15 cellular contexts compared by ENCODE assay signal in genomic region chr4:184460495-184461285, GRCh38. TPM values are rescaled to one million over a fixed set of nuclear protein-coding genes. Genes with fewer than 3 reads are reported as not detected.
DNase-seq lines count a peak whose midpoint lies in the region; ATAC-seq and TF ChIP-seq lines count a peak whose summit lies in the region.
"Had no signal": no experiment of that assay in that cellular context is flagged by ENCODE, and none has a peak within 500 bp of the region (broad histone marks: within the 10 kb centered on the region; RNA-seq: fewer than 3 reads in every experiment).

No MANE protein-coding gene starts in this region.

- TF ChIP-seq CTCF in HL-60 (IDR thresholded peaks at IDR 0.05; ENCODE audit: insufficient read depth, low read length) (no peak), activated B cell treated with CpG ODN at 0.5 μM for 24 hours (IDR thresholded peaks at IDR 0.05) (no peak), natural killer cell (IDR thresholded peaks at IDR 0.05) (no peak), thyroid gland (IDR thresholded peaks at IDR 0.05) (no peak)

- H3K27me3 ChIP-seq in HL-60 (ENCODE audit: insufficient read depth, poor library complexity, severe bottlenecking), result no peaks in the 10 kb centered on the region
- no peaks in the 10 kb centered on the region for H3K27me3 ChIP-seq in thyroid gland

- H3K4me3 Mint-ChIP-seq in activated CD4-positive, alpha-beta T cell treated with anti-CD3 and anti-CD28 coated beads for 36 hours, result no peak overlapping the region
- H3K4me3 Mint-ChIP-seq in activated B cell treated with CpG ODN at 0.5 μM for 24 hours, result peak overlapping the region; percentile 56
- H3K4me3 Mint-ChIP-seq in natural killer cell, result peak overlapping the region; percentile 51

- no peaks in the 10 kb centered on the region for H3K9me3 Mint-ChIP-seq in activated CD4-positive, alpha-beta T cell treated with anti-CD3 and anti-CD28 coated beads for 36 hours (ENCODE audit: low read depth)
- H3K9me3 Mint-ChIP-seq in activated B cell treated with CpG ODN at 0.5 μM for 24 hours (no peaks in the 10 kb centered on the region), natural killer cell (no peaks in the 10 kb centered on the region)

- TF ChIP-seq POLR2A in thyroid gland (IDR thresholded peaks at IDR 0.05), result no peak

- peaks cover 20% of the 10 kb centered on the region for H3K36me3 Mint-ChIP-seq in activated CD4-positive, alpha-beta T cell treated with anti-CD3 and anti-CD28 coated beads for 36 hours (ENCODE audit: low read depth)
- H3K36me3 Mint-ChIP-seq in activated B cell treated with CpG ODN at 0.5 μM for 24 hours (ENCODE audit: low read depth) (peaks cover 47% of the 10 kb centered on the region), natural killer cell (no peaks in the 10 kb centered on the region)

- H3K4me3 ChIP-seq in HL-60 (replicated peaks; ENCODE audit: insufficient read depth, low read length) (no peak overlapping the region), thyroid gland (replicated peaks in 1 of 3) (no peak overlapping the region)

- H3K4me1 ChIP-seq in thyroid gland, result peaks cover 24 to 27% of the 10 kb centered on the region in 2 donors

- DNase-seq in activated CD4-positive, alpha-beta T cell treated with anti-CD3 and anti-CD28 coated beads for 36 hours, result no peak
- no peak for DNase-seq in activated CD4-positive, alpha-beta T cell treated with anti-CD3 and anti-CD28 coated beads for 48 hours
- DNase-seq in HL-60 (ENCODE audit: low read depth in 1 of 2, low spot score in 1 of 2), result no peak
- DNase-seq in activated B cell treated with CpG ODN at 0.5 μM for 24 hours, result no peak
- no peak for DNase-seq in natural killer cell
- DNase-seq in activated CD8-positive, alpha-beta memory T cell treated with anti-CD3 and anti-CD28 coated beads, Interleukin-2, amount 50 U/mL, for 48 hours, result no peak
- no peak for DNase-seq in thyroid gland
- DNase-seq: DMS153, GOT3, head of caudate nucleus, NCI-H1092 treated with DMSO at 0.1 percent for 48 hours, NCI-H446 treated with DMSO at 0.1 percent for 48 hours had no signal

- peaks cover 72% of the 10 kb centered on the region for H3K4me1 Mint-ChIP-seq in activated CD4-positive, alpha-beta T cell treated with anti-CD3 and anti-CD28 coated beads for 36 hours
- H3K4me1 Mint-ChIP-seq in activated B cell treated with CpG ODN at 0.5 μM for 24 hours (peaks cover 93% of the 10 kb centered on the region), natural killer cell (peaks cover 76 to 79% of the 10 kb centered on the region in 2 donors)

- WGBS in thyroid gland, 2 donors, result 77 to 82% methylated on average over 13 of the region's 13 CpGs

- H3K27ac ChIP-seq in HL-60 (replicated peaks) (0 out of 2 replicates have a peak overlapping the region, but pooled peaks have one; percentile 25), thyroid gland (no peak overlapping the region)
- H3K27ac ChIP-seq: RWPE1, VCaP had no signal

- peak overlapping the region; percentile 26 for H3K27ac Mint-ChIP-seq in activated CD4-positive, alpha-beta T cell treated with anti-CD3 and anti-CD28 coated beads for 36 hours
- H3K27ac Mint-ChIP-seq in activated B cell treated with CpG ODN at 0.5 μM for 24 hours, result peak overlapping the region; percentile 80
- peak overlapping the region; percentile 65 to 82 for H3K27ac Mint-ChIP-seq in natural killer cell

- H3K9me3 ChIP-seq in thyroid gland, result no peaks in the 10 kb centered on the region

- H3K36me3 ChIP-seq in thyroid gland, result no peaks in the 10 kb centered on the region

- CTCF ChIA-PET in activated CD4-positive, alpha-beta T cell treated with anti-CD3 and anti-CD28 coated beads for 36 hours (lab: Charles Lee), result interaction anchor here (0.7 to 0.9 kb wide), 4 partner anchors 13 to 965 kb away, joined by 3 to 4 read pairs (median 3); no protein-coding TSS in a partner anchor
- CTCF ChIA-PET in activated B cell treated with CpG ODN at 0.5 μM for 24 hours (lab: Charles Lee), result interaction anchor here (0.6 to 1.0 kb wide), 3 partner anchors 8 to 799 kb away, joined by 3 read pairs; no protein-coding TSS in a partner anchor

- no peaks in the 10 kb centered on the region for H3K27me3 Mint-ChIP-seq in activated CD4-positive, alpha-beta T cell treated with anti-CD3 and anti-CD28 coated beads for 36 hours
- H3K27me3 Mint-ChIP-seq in activated B cell treated with CpG ODN at 0.5 μM for 24 hours (no peaks in the 10 kb centered on the region), natural killer cell (ENCODE audit: low read depth in 2 of 2) (no peaks in the 10 kb centered on the region)

- no peak for ATAC-seq in activated CD4-positive, alpha-beta T cell treated with anti-CD3 and anti-CD28 coated beads for 36 hours
- peak; percentile 32 for ATAC-seq in activated B cell treated with CpG ODN at 0.5 μM for 24 hours (ENCODE audit: low read depth)
- peak in 2 of 3 donors; percentile 50 to 54 for ATAC-seq in natural killer cell
- no peak for ATAC-seq in GM21717 (IDR thresholded peaks at IDR 0.05; ENCODE audit: unreplicated experiment)

- POLR2A ChIA-PET in activated CD4-positive, alpha-beta T cell treated with anti-CD3 and anti-CD28 coated beads for 36 hours (lab: Charles Lee), result interaction anchor here (0.6 to 1.6 kb wide), 3 partner anchors 19 to 166 kb away, joined by 3 to 4 read pairs (median 4); no protein-coding TSS in a partner anchor
- POLR2A ChIA-PET in activated B cell treated with CpG ODN at 0.5 μM for 24 hours (lab: Charles Lee), result interaction anchor here (0.7 to 1.9 kb wide), 9 partner anchors 10 to 172 kb away, joined by 3 to 8 read pairs (median 4); partner anchors contain the start of gene IRF2

- intact Hi-C loops in activated CD4-positive, alpha-beta T cell treated with anti-CD3 and anti-CD28 coated beads for 36 hours (cut with DNase I, micrococcal nuclease), result no loop called here
- intact Hi-C loops in activated B cell treated with CpG ODN at 0.5 μM for 24 hours (cut with micrococcal nuclease) (no loop called here), natural killer cell (cut with micrococcal nuclease) (no loop called here), thyroid gland (cut with DNase I) (no loop called here)

RNA-seq across cellular contexts. Expression of gene IRF2, which starts 13.7 kb away (rescaled TPM):
- total RNA-seq in activated CD4-positive, alpha-beta T cell treated with anti-CD3 and anti-CD28 coated beads for 36 hours, result 10 to 100 TPM; 50.1 to 68.9 TPM
- 65.5 and 66.2 TPM in 2 replicates for total RNA-seq in activated B cell treated with CpG ODN at 0.5 μM for 24 hours
- 10 to 100 TPM; 50.6 to 68.5 (median 59.8) TPM for total RNA-seq in natural killer cell
- 10 to 100 TPM; 24.7 to 39.8 (median 34.5) TPM for total RNA-seq in thyroid gland

Comparison
In these comparisons a context has a peak if more than half of its experiments do, and no peak if none do; other contexts are left out.
1. ATAC-seq: peak in activated B cell treated with CpG ODN at 0.5 μM for 24 hours (single experiment) and natural killer cell (2 of 3); none in activated CD4-positive, alpha-beta T cell treated with anti-CD3 and anti-CD28 coated beads for 36 hours (single experiment) and GM21717 (single experiment).
2. H3K27ac Mint-ChIP-seq: peak in every context shown above with its lines; median percentile 80 in activated B cell treated with CpG ODN at 0.5 μM for 24 hours; 74 in natural killer cell; 26 in activated CD4-positive, alpha-beta T cell treated with anti-CD3 and anti-CD28 coated beads for 36 hours.